ENCODE assay signal across 14 cellular contexts in genomic region chr7:480531-481218, GRCh38. TPM values are rescaled to one million over a fixed set of nuclear protein-coding genes. Genes with fewer than 3 reads are reported as not detected.
DNase-seq lines count a peak whose midpoint lies in the region; ATAC-seq and TF ChIP-seq lines count a peak whose summit lies in the region.
"Had no signal": no experiment of that assay in that cellular context is flagged by ENCODE, and none has a peak within 500 bp of the region (broad histone marks: within the 10 kb centered on the region; RNA-seq: fewer than 3 reads in every experiment).

No MANE protein-coding gene starts in this region.

- no peaks in the 10 kb centered on the region for H3K36me3 ChIP-seq in CD8-positive, alpha-beta memory T cell (ENCODE audit: insufficient read depth, low read length)
- no peaks in the 10 kb centered on the region for H3K36me3 ChIP-seq in GM23338 (ENCODE audit: insufficient read depth)
- no peaks in the 10 kb centered on the region for H3K36me3 ChIP-seq in body of pancreas (replicated peaks in 1 of 2; ENCODE audit: insufficient read depth in 1 of 2, low read depth in 2 of 2)
- no peaks in the 10 kb centered on the region for H3K36me3 ChIP-seq in mucosa of stomach (ENCODE audit: control insufficient read depth, insufficient read depth, low read length)
- H3K36me3 ChIP-seq in testis (ENCODE audit: low read depth, missing control alignments) = no peaks in the 10 kb centered on the region
- H3K36me3 ChIP-seq: ascending aorta had no signal

- POLR2A ChIA-PET in CD8-positive, alpha-beta memory T cell (lab: Charles Lee) = no interaction called here

- H3K79me2 ChIP-seq in GM23338 (replicated peaks; ENCODE audit: insufficient read depth) = no peaks in the 10 kb centered on the region

- H3K27me3 ChIP-seq in CD8-positive, alpha-beta memory T cell (ENCODE audit: insufficient read depth, low read length, poor library complexity, severe bottlenecking) = no peaks in the 10 kb centered on the region
- H3K27me3 ChIP-seq in GM23338 (ENCODE audit: insufficient read depth) = no peaks in the 10 kb centered on the region
- H3K27me3 ChIP-seq in body of pancreas = no peaks in the 10 kb centered on the region
- peaks cover 26% of the 10 kb centered on the region for H3K27me3 ChIP-seq in mucosa of stomach (ENCODE audit: control insufficient read depth, insufficient read depth, low read length)
- H3K27me3 ChIP-seq in testis = no peaks in the 10 kb centered on the region
- H3K27me3 ChIP-seq: ascending aorta had no signal

- TF ChIP-seq POLR2A in body of pancreas (IDR thresholded peaks at IDR 0.05) (no peak), testis (IDR thresholded peaks at IDR 0.05) (no peak)

- ATAC-seq in GM23338 (peak; percentile 42), body of pancreas (peak; percentile 39), GM21529 (IDR thresholded peaks at IDR 0.05; ENCODE audit: unreplicated experiment) (no peak), GM21526 (IDR thresholded peaks at IDR 0.05; ENCODE audit: low FRiP score, unreplicated experiment) (no peak), HG03378 (IDR thresholded peaks at IDR 0.05; ENCODE audit: unreplicated experiment) (no peak)
- ATAC-seq: activated T-cell treated with anti-CD3 and anti-CD28 coated beads, Interleukin-2, amount 50 U/mL, for 4 hours had no signal

- H2AFZ ChIP-seq in GM23338 = no peak overlapping the region

- no peaks in the 10 kb centered on the region for H3F3A ChIP-seq in GM23338 (replicated peaks; ENCODE audit: low read depth)

- no peak overlapping the region for H3K4me3 Mint-ChIP-seq in CD8-positive, alpha-beta memory T cell
- no peak overlapping the region for H3K4me3 Mint-ChIP-seq in GM23338
- H3K4me3 Mint-ChIP-seq: activated B cell treated with CpG ODN at 0.5 μM for 24 hours; activated T-cell treated with anti-CD3 and anti-CD28 coated beads, Interleukin-2, amount 50 U/mL, for 4 hours; CD4-positive, alpha-beta T cell; HFFc6 had no signal

- no peaks in the 10 kb centered on the region for H3K9me3 ChIP-seq in CD8-positive, alpha-beta memory T cell (ENCODE audit: low read length)
- H3K9me3 ChIP-seq in body of pancreas (no peaks in the 10 kb centered on the region), mucosa of stomach (ENCODE audit: control insufficient read depth, low read length) (no peaks in the 10 kb centered on the region), testis (no peaks in the 10 kb centered on the region)
- H3K9me3 ChIP-seq: ascending aorta had no signal

- 40 to 42% methylated on average over 1 to 14 of the region's 14 CpGs for WGBS in body of pancreas, 2 donors
- 66 to 75% methylated on average over 7 to 14 of the region's 14 CpGs for WGBS in testis, 2 donors

- CTCF ChIA-PET in CD8-positive, alpha-beta memory T cell (lab: Charles Lee) = no interaction called here

- peak overlapping the region; percentile 22 for H3K9ac ChIP-seq in mucosa of stomach (ENCODE audit: low read length)

- H3K36me3 Mint-ChIP-seq in CD8-positive, alpha-beta memory T cell = peaks cover 0 to 5% (median 0%) of the 10 kb centered on the region in 3 donors
- H3K36me3 Mint-ChIP-seq in GM23338 (ENCODE audit: low read depth) = peaks cover 7% of the 10 kb centered on the region

- TF ChIP-seq CTCF in GM23338 (conservative IDR thresholded peaks at IDR 0.05; ENCODE audit: low read depth in 2 of 2) (no peak), body of pancreas (IDR thresholded peaks at IDR 0.05) (no peak), testis (IDR thresholded peaks at IDR 0.05) (no peak)

- H3K27ac ChIP-seq in CD8-positive, alpha-beta memory T cell (ENCODE audit: low read depth, low read length) = peak overlapping the region; percentile 4
- H3K27ac ChIP-seq in GM23338 (ENCODE audit: low read depth) (no peak overlapping the region), body of pancreas (no peak overlapping the region), testis (no peak overlapping the region)
- H3K27ac ChIP-seq: ascending aorta had no signal

- no peak overlapping the region for H3K4me3 ChIP-seq in CD8-positive, alpha-beta memory T cell (ENCODE audit: low read length)
- H3K4me3 ChIP-seq in GM23338 (no peak overlapping the region), body of pancreas (no peak overlapping the region), mucosa of stomach (ENCODE audit: low read length) (no peak overlapping the region), testis (no peak overlapping the region)
- H3K4me3 ChIP-seq: ascending aorta had no signal

- no peak overlapping the region for H3K27ac Mint-ChIP-seq in CD8-positive, alpha-beta memory T cell
- no peak overlapping the region for H3K27ac Mint-ChIP-seq in GM23338
- H3K27ac Mint-ChIP-seq: activated B cell treated with CpG ODN at 0.5 μM for 24 hours; CD4-positive, alpha-beta T cell; HFFc6 had no signal

- no peaks in the 10 kb centered on the region for H4K20me1 ChIP-seq in GM23338 (replicated peaks; ENCODE audit: insufficient read depth)

- intact Hi-C loops in body of pancreas (cut with DNase I) = no loop called here
- intact Hi-C loops in testis (cut with DNase I; ENCODE audit: low total_unique reads) = no loop called here

- peak in 1 of 5 donors; percentile 32 for DNase-seq in CD8-positive, alpha-beta memory T cell
- DNase-seq in GM23338 (ENCODE audit: low spot score) = no peak
- peak in 3 of 4 donors; percentile 35 to 67 (median 65) for DNase-seq in body of pancreas
- DNase-seq in testis = no peak
- DNase-seq: activated B cell treated with CpG ODN at 0.5 μM for 24 hours; activated T-cell treated with anti-CD3 and anti-CD28 coated beads, Interleukin-2, amount 50 U/mL, for 4 hours; CD4-positive, alpha-beta T cell; HFFc6; NCI-H446 treated with DMSO at 0.1 percent for 48 hours had no signal

- H3K27me3 Mint-ChIP-seq in CD8-positive, alpha-beta memory T cell = peaks cover 5 to 26% of the 10 kb centered on the region in 2 donors
- no peaks in the 10 kb centered on the region for H3K27me3 Mint-ChIP-seq in GM23338 (ENCODE audit: insufficient read depth, low read depth, poor library complexity)

- H3K9me3 Mint-ChIP-seq in CD8-positive, alpha-beta memory T cell = peaks cover 0 to 3% (median 0%) of the 10 kb centered on the region in 5 donors
- H3K9me3 Mint-ChIP-seq in GM23338 = peaks cover 10% of the 10 kb centered on the region
- H3K9me3 Mint-ChIP-seq: activated B cell treated with CpG ODN at 0.5 μM for 24 hours had no signal

- no peaks in the 10 kb centered on the region for H3K4me1 Mint-ChIP-seq in CD8-positive, alpha-beta memory T cell
- H3K4me1 Mint-ChIP-seq in GM23338 = peaks cover 20% of the 10 kb centered on the region
- H3K4me1 Mint-ChIP-seq: activated B cell treated with CpG ODN at 0.5 μM for 24 hours had no signal

- no peak overlapping the region for H3K4me2 ChIP-seq in GM23338

- H3K9me2 ChIP-seq in GM23338 (ENCODE audit: insufficient read depth) = peaks cover 9% of the 10 kb centered on the region; the same call in 1 of the 2 replicates

- H3K4me1 ChIP-seq in CD8-positive, alpha-beta memory T cell (ENCODE audit: insufficient read depth, low read length) = no peaks in the 10 kb centered on the region
- H3K4me1 ChIP-seq in GM23338 (ENCODE audit: insufficient read depth) = no peaks in the 10 kb centered on the region
- peaks cover 24% of the 10 kb centered on the region for H3K4me1 ChIP-seq in body of pancreas
- peaks cover 24% of the 10 kb centered on the region for H3K4me1 ChIP-seq in mucosa of stomach (ENCODE audit: control insufficient read depth, insufficient read depth, low read length)
- no peaks in the 10 kb centered on the region for H3K4me1 ChIP-seq in testis
- H3K4me1 ChIP-seq: ascending aorta had no signal

TF ChIP-seq in GM23338, 12 proteins besides CTCF, POLR2A, EP300 and RAD21 (continues in another document):
- no peak for TF ChIP-seq CREB1 (CRISPR knock-in tag; IDR thresholded peaks at IDR 0.05; ENCODE audit: low read depth)
- no peak for TF ChIP-seq REST (IDR thresholded peaks at IDR 0.05; ENCODE audit: unreplicated experiment)

RNA-seq across cellular contexts. Expression of gene PDGFA, which starts 39.0 kb away (rescaled TPM):
- 10 to 100 TPM; 11.6 to 11.9 TPM for total RNA-seq in CD8-positive, alpha-beta memory T cell
- polyA plus RNA-seq in CD8-positive, alpha-beta memory T cell = 0.68 TPM
- 32.2 and 43.1 TPM in 2 replicates for total RNA-seq in GM23338 (2014; rRNA removed; shearing (Covaris generic))
- polyA plus RNA-seq in GM23338 (2016; fragmentation: Nextera tagmentation; extraction: Ambion mirVana) = 35.6 and 39.5 TPM in 2 replicates
- 10 to 100 TPM; 58.6 to 59.3 TPM for total RNA-seq in body of pancreas
- total RNA-seq in testis = 10 to 100 TPM; 13.8 TPM
- 7.2 TPM for polyA plus RNA-seq in testis (ENCODE audit: insufficient read depth, low read depth, low replicate concordance)

Comparison
In these comparisons a context has a peak if more than half of its experiments do, and no peak if none do; other contexts are left out.
1. DNase-seq: peak in body of pancreas (3 of 4); none in GM23338 (single experiment) and testis (single experiment).
2. ATAC-seq: peak in GM23338 (single experiment) and body of pancreas (single experiment); none in GM21529 (single experiment), GM21526 (single experiment) and HG03378 (single experiment).